Comparison of ENCODE assay signal across 34 cellular contexts in genomic region chr19:40241125-40241808, GRCh38. TPM values are rescaled to one million over a fixed set of nuclear protein-coding genes. Genes with fewer than 3 reads are reported as not detected.
A peak's percentile ranks its signal among the peaks of the same experiment; 100 is the strongest.
DNase-seq lines count a peak whose midpoint lies in the region; ATAC-seq, FAIRE-seq and TF ChIP-seq lines count a peak whose summit lies in the region.
"Had no signal": no experiment of that assay in that cellular context is flagged by ENCODE, and none has a peak within 500 bp of the region (broad histone marks: within the 10 kb centered on the region; RNA-seq: fewer than 3 reads in every experiment).

No MANE protein-coding gene starts in this region.

- no peak overlapping the region for H2BK120ac ChIP-seq in mesenchymal stem cell (ENCODE audit: low read depth, low read length)

- no TSS peak for BruUV-seq in endothelial cell of umbilical vein (replicated peaks; lab: Mats Ljungman, UMichigan)

- TF ChIP-seq CTCF in adrenal gland (IDR thresholded peaks at IDR 0.05) (no peak), endothelial cell of umbilical vein (IDR thresholded peaks at IDR 0.05; ENCODE audit: extremely low read depth in 1 of 2, insufficient read depth in 1 of 2, low read depth in 1 of 2, low read length in 2 of 2) (no peak), tibial nerve (IDR thresholded peaks at IDR 0.05) (no peak), GM20000 (IDR thresholded peaks at IDR 0.05; ENCODE audit: extremely low read depth, missing control alignments) (no peak)

- no peak overlapping the region for H3K4ac ChIP-seq in mesenchymal stem cell (ENCODE audit: low read depth in 1 of 2, low read length in 2 of 2)

- ATAC-seq in HG02623 (IDR thresholded peaks at IDR 0.05; ENCODE audit: unreplicated experiment): no peak
- ATAC-seq: activated CD4-positive, CD25-positive, alpha-beta regulatory T cell treated with anti-CD3 and anti-CD28 coated beads, Interleukin-2, amount 50 U/mL, for 24 hours; activated CD8-positive, alpha-beta memory T cell treated with anti-CD3 and anti-CD28 coated beads, Interleukin-2, amount 10 ng/mL, durations not matched to agents 7 days and 5 days; CD8-positive, alpha-beta T cell; effector memory CD8-positive, alpha-beta T cell; SK-N-SH treated with all-trans-retinoic acid at 6 μM for 48 hours had no signal

- H3K27ac ChIP-seq in adrenal gland (peak overlapping the region; percentile 27 to 98 (median 54)), endothelial cell of umbilical vein (ENCODE audit: insufficient read depth, low read depth, low read length) (peak overlapping the region; percentile 60), mesenchymal stem cell (ENCODE audit: low read length, poor library complexity, severe bottlenecking) (no peak overlapping the region), tibial nerve (peak overlapping the region in 3 of 4 donors; percentile 51 to 86 (median 85))
- H3K27ac ChIP-seq: HL-60, thoracic aorta had no signal

- H2BK15ac ChIP-seq in mesenchymal stem cell (ENCODE audit: low read depth, poor library complexity, severe bottlenecking): no peak overlapping the region

- no peak overlapping the region for H4K8ac ChIP-seq in mesenchymal stem cell (ENCODE audit: low read length)

- H3K4me2 ChIP-seq in endothelial cell of umbilical vein (ENCODE audit: insufficient read depth, low read length): no peak overlapping the region
- H3K4me2 ChIP-seq in mesenchymal stem cell (ENCODE audit: low read length, poor library complexity, severe bottlenecking): no peak overlapping the region

- H3K9ac ChIP-seq in endothelial cell of umbilical vein (replicated peaks; ENCODE audit: extremely low read depth, insufficient read depth, low read length): no peak overlapping the region
- H3K9ac ChIP-seq in mesenchymal stem cell (ENCODE audit: low read length): peak overlapping the region; percentile 63

- dilution Hi-C loops in endothelial cell of umbilical vein (cut with MboI; ENCODE audit: extremely low pct_ligation_motif_present, low sequenced_read_pairs): no loop called here

- WGBS in adrenal gland, 4 donors: 83 to 87% (median 84%) methylated on average over 12 of the region's 12 CpGs
- WGBS in mesenchymal stem cell: 100% methylated on average over 9 of the region's 12 CpGs
- 75 to 79% methylated on average over 12 of the region's 12 CpGs for WGBS in tibial nerve, 2 donors

- no peak overlapping the region for H3K14ac ChIP-seq in mesenchymal stem cell (ENCODE audit: low read length in 2 of 2)

- POLR2A ChIA-PET in endothelial cell of umbilical vein (lab: Charles Lee): interaction anchor here (0.6 kb wide), 1 partner anchor 21 kb away, joined by 4 read pairs; no protein-coding TSS in a partner anchor

- H2BK12ac ChIP-seq in mesenchymal stem cell (ENCODE audit: low read length in 2 of 2): no peak overlapping the region

- TF ChIP-seq POLR2A in adrenal gland (IDR thresholded peaks at IDR 0.05) (no peak), endothelial cell of umbilical vein (IDR thresholded peaks at IDR 0.05; ENCODE audit: low read depth, low read length) (no peak), tibial nerve (IDR thresholded peaks at IDR 0.05) (no peak)

- intact Hi-C loops in adrenal gland (cut with DNase I): no loop called here
- intact Hi-C loops in endothelial cell of umbilical vein (cut with micrococcal nuclease): no loop called here

- no peak overlapping the region for H3K18ac ChIP-seq in mesenchymal stem cell (ENCODE audit: low read depth in 1 of 2, low read length in 2 of 2)

- FAIRE-seq in endothelial cell of umbilical vein (lab: Jason Lieb, UNC): no peak

- H3K36me3 ChIP-seq in adrenal gland (replicated peaks in 1 of 2) (peaks cover 0 to 54% of the 10 kb centered on the region in 2 donors), endothelial cell of umbilical vein (ENCODE audit: control insufficient read depth in 2 of 2, extremely low read depth in 1 of 2, insufficient read depth in 2 of 2, low read length in 2 of 2) (peaks cover 4 to 29% of the 10 kb centered on the region in 2 experiments), mesenchymal stem cell (ENCODE audit: control insufficient read depth in 1 of 2, insufficient read depth in 2 of 2, low read depth in 1 of 2, low read length in 2 of 2) (peaks cover 55 to 62% of the 10 kb centered on the region in 2 experiments), tibial nerve (peaks cover 0 to 56% (median 28%) of the 10 kb centered on the region in 3 donors)
- H3K36me3 ChIP-seq: breast epithelium, ovary had no signal

- H3K4me3 ChIP-seq in adrenal gland (no peak overlapping the region), endothelial cell of umbilical vein (replicated peaks in 1 of 3; ENCODE audit: insufficient read depth in 1 of 3, low read depth in 1 of 3, low read length in 3 of 3) (no peak overlapping the region), mesenchymal stem cell (ENCODE audit: insufficient read depth in 1 of 2, low read depth in 1 of 2, low read length in 2 of 2) (no peak overlapping the region), tibial nerve (no peak overlapping the region)
- H3K4me3 ChIP-seq: coronary artery, ovary, thoracic aorta had no signal

- H2AFZ ChIP-seq in endothelial cell of umbilical vein (ENCODE audit: low read depth, low read length) (no peak overlapping the region), mesenchymal stem cell (ENCODE audit: low read depth, low read length) (no peak overlapping the region)

- H3K79me1 ChIP-seq in mesenchymal stem cell (replicated peaks; ENCODE audit: low read length, poor library complexity, severe bottlenecking): peaks cover 49% of the 10 kb centered on the region

- no peaks in the 10 kb centered on the region for H3K9me1 ChIP-seq in endothelial cell of umbilical vein (replicated peaks; ENCODE audit: control insufficient read depth, extremely low read depth, insufficient read depth, low read length)

- H2AK5ac ChIP-seq in mesenchymal stem cell (ENCODE audit: low read length, severe bottlenecking): no peak overlapping the region

- no peak overlapping the region for H3K23ac ChIP-seq in mesenchymal stem cell (ENCODE audit: low read length in 2 of 2)

- CTCF ChIA-PET in endothelial cell of umbilical vein (lab: Charles Lee): interaction anchor here (1.1 kb wide), 1 partner anchor 64 kb away, joined by 3 read pairs; no protein-coding TSS in a partner anchor

- H3K4me1 ChIP-seq in adrenal gland (replicated peaks in 1 of 2): peaks cover 16 to 24% of the 10 kb centered on the region in 2 donors
- H3K4me1 ChIP-seq in endothelial cell of umbilical vein (ENCODE audit: control insufficient read depth, extremely low read depth, insufficient read depth, low read length): peaks cover 16% of the 10 kb centered on the region
- H3K4me1 ChIP-seq in mesenchymal stem cell (ENCODE audit: control insufficient read depth, insufficient read depth, low read depth, low read length): peaks cover 11% of the 10 kb centered on the region
- H3K4me1 ChIP-seq in tibial nerve: peaks cover 4 to 68% (median 27%) of the 10 kb centered on the region in 4 donors
- H3K4me1 ChIP-seq: BE2C had no signal

- DNase-seq in adrenal gland: no peak
- no peak for DNase-seq in endothelial cell of umbilical vein (ENCODE audit: low read depth, low spot score)
- no peak for DNase-seq in mesenchymal stem cell
- DNase-seq in tibial nerve (ENCODE audit: low spot score in 2 of 2): no peak
- no peak for DNase-seq in GM20000 (ENCODE audit: low spot score)
- DNase-seq in GM19240 (ENCODE audit: insufficient read length, low spot score): no peak
- DNase-seq: activated CD4-positive, alpha-beta T cell treated with anti-CD3 and anti-CD28 coated beads, Interleukin-2, amount 50 U/mL, for 4 hours; activated CD8-positive, alpha-beta memory T cell treated with anti-CD3 and anti-CD28 coated beads, Interleukin-2, amount 10 ng/mL, durations not matched to agents 7 days and 5 days; activated naive CD4-positive, alpha-beta T cell treated with Interleukin-2 at 50 U/mL for 16 hours; activated T-cell treated with anti-CD3 and anti-CD28 coated beads, Interleukin-2, amount 50 U/mL, for 48 hours; BE2C; CD8-positive, alpha-beta T cell; effector memory CD8-positive, alpha-beta T cell; erythroblast; foreskin fibroblast; GOT3; KBM-7; NCI-H1092 treated with DMSO at 0.1 percent for 48 hours; NCI-H187 treated with DMSO at 0.1 percent for 48 hours; NCI-H524 treated with DMSO at 0.1 percent for 48 hours; stimulated activated naive CD4-positive, alpha-beta T cell treated with Interleukin-2 at 50 U/mL for 16 hours; T-helper 2 cell had no signal

- H3K27me3 ChIP-seq in adrenal gland (no peaks in the 10 kb centered on the region), endothelial cell of umbilical vein (ENCODE audit: control insufficient read depth in 2 of 2, insufficient read depth in 2 of 2, low read length in 2 of 2) (no peaks in the 10 kb centered on the region), mesenchymal stem cell (ENCODE audit: control insufficient read depth in 1 of 2, insufficient read depth in 1 of 2, low read length in 2 of 2) (no peaks in the 10 kb centered on the region), tibial nerve (no peaks in the 10 kb centered on the region)
- H3K27me3 ChIP-seq: BE2C, breast epithelium, ovary had no signal

- no peak overlapping the region for H4K91ac ChIP-seq in mesenchymal stem cell (ENCODE audit: low read length)

- no peaks in the 10 kb centered on the region for H4K20me1 ChIP-seq in endothelial cell of umbilical vein (replicated peaks; ENCODE audit: control insufficient read depth, extremely low read depth, insufficient read depth, low read length)

- H3K9me3 ChIP-seq in adrenal gland (replicated peaks in 1 of 3) (no peaks in the 10 kb centered on the region), endothelial cell of umbilical vein (replicated peaks; ENCODE audit: control insufficient read depth, insufficient read depth, low read length) (no peaks in the 10 kb centered on the region), mesenchymal stem cell (ENCODE audit: control insufficient read depth, low read length) (no peaks in the 10 kb centered on the region), tibial nerve (no peaks in the 10 kb centered on the region)
- H3K9me3 ChIP-seq: BE2C, breast epithelium, ovary, thoracic aorta had no signal

- no peak overlapping the region for H2BK5ac ChIP-seq in mesenchymal stem cell (ENCODE audit: low read depth, low read length, poor library complexity, severe bottlenecking)

- peaks cover 4% of the 10 kb centered on the region for H3K79me2 ChIP-seq in endothelial cell of umbilical vein (ENCODE audit: control insufficient read depth, insufficient read depth, low read length)

- no peak for TF ChIP-seq EP300 in tibial nerve (IDR thresholded peaks at IDR 0.05)

RNA-seq across cellular contexts. Expression of gene CCNP, which starts 14.8 kb away (rescaled TPM):
- total RNA-seq in adrenal gland (1 to 10 TPM in 4 of 8 donors, under 1 TPM in 1, not detected in 3; 0.27 to 3.0 (median 1.3) TPM), endothelial cell of umbilical vein (not detected in 2 replicates), tibial nerve (1 to 10 TPM in 1 of 4 donors, not detected in 3; 2.7 TPM)
- polyA plus RNA-seq in adrenal gland (1 to 10 TPM in 1 of 3 donors, under 1 TPM in 1, not detected in 1; 0.72 to 1.0 TPM), endothelial cell of umbilical vein (0.10 TPM in 1 of 2 replicates, not detected in the other)
- not detected in 2 replicates for polyA plus RNA-seq in endothelial cell of umbilical vein (2011; cell fraction: cytosol; rRNA removed)
- 0.41 and 0.42 TPM in 2 replicates for polyA plus RNA-seq in endothelial cell of umbilical vein (2011; cell fraction: nucleus; rRNA removed)
- not detected in 2 replicates for polyA plus RNA-seq in endothelial cell of umbilical vein (2012)
- polyA minus RNA-seq in endothelial cell of umbilical vein: 0.15 TPM in 1 of 2 replicates, not detected in the other
- not detected for polyA minus RNA-seq in endothelial cell of umbilical vein (2011; cell fraction: cytosol; rRNA and poly(A)+ RNA removed)
- polyA minus RNA-seq in endothelial cell of umbilical vein (2011; cell fraction: nucleus; rRNA and poly(A)+ RNA removed): not detected in 2 replicates
- 0.12 TPM for polyA plus RNA-seq in mesenchymal stem cell (2013, experiment 1 of 2)
- polyA plus RNA-seq in mesenchymal stem cell (2013, experiment 2 of 2): 0.05 TPM
- total RNA-seq: M059J, skeletal muscle tissue had no signal

RNA-seq across cellular contexts. Expression of gene TTC9B, which starts 23.1 kb away (rescaled TPM):
- total RNA-seq in adrenal gland (under 1 TPM in 1 of 8 donors, not detected in 7; 0.32 TPM), endothelial cell of umbilical vein (not detected in 2 replicates), tibial nerve (under 1 TPM in 1 of 4 donors, not detected in 3; 0.84 TPM)
- polyA plus RNA-seq in adrenal gland (under 1 TPM in 2 of 3 donors, not detected in 1; 0.51 to 0.56 TPM), endothelial cell of umbilical vein (not detected in 2 replicates)
- polyA plus RNA-seq in endothelial cell of umbilical vein (2011; cell fraction: cytosol; rRNA removed): not detected in 2 replicates
- polyA plus RNA-seq in endothelial cell of umbilical vein (2011; cell fraction: nucleus; rRNA removed): not detected in 2 replicates
- polyA plus RNA-seq in endothelial cell of umbilical vein (2012): 0.13 and 0.14 TPM in 2 replicates
- not detected in 2 replicates for polyA minus RNA-seq in endothelial cell of umbilical vein
- polyA minus RNA-seq in endothelial cell of umbilical vein (2011; cell fraction: cytosol; rRNA and poly(A)+ RNA removed): not detected
- polyA minus RNA-seq in endothelial cell of umbilical vein (2011; cell fraction: nucleus; rRNA and poly(A)+ RNA removed): not detected in 2 replicates
- polyA plus RNA-seq in mesenchymal stem cell (2013, experiment 1 of 2): not detected
- not detected for polyA plus RNA-seq in mesenchymal stem cell (2013, experiment 2 of 2)
- total RNA-seq: activated CD8-positive, alpha-beta memory T cell treated with anti-CD3 and anti-CD28 coated beads, Interleukin-2, amount 10 ng/mL, durations not matched to agents 7 days and 5 days; CD8-positive, alpha-beta T cell; kidney epithelial cell; M059J; mucosa of gallbladder; ovary; skeletal muscle tissue; thoracic aorta had no signal
- polyA plus RNA-seq: ovary had no signal

RNA-seq across cellular contexts. Expression of gene AKT2, which starts 43.9 kb away (rescaled TPM):
- total RNA-seq in adrenal gland: 100 to 1,000 TPM in 5 of 8 donors, 10 to 100 TPM in 3; 49.2 to 195 (median 128) TPM
- polyA plus RNA-seq in adrenal gland: 100 to 1,000 TPM in 2 of 3 donors, 10 to 100 TPM in 1; 72.9 to 123 (median 107) TPM
- 65.2 and 70.1 TPM in 2 replicates for total RNA-seq in endothelial cell of umbilical vein
- polyA plus RNA-seq in endothelial cell of umbilical vein: 69.8 and 88.6 TPM in 2 replicates
- 27.3 and 31.5 TPM in 2 replicates for polyA plus RNA-seq in endothelial cell of umbilical vein (2011; cell fraction: cytosol; rRNA removed)
- 314 and 324 TPM in 2 replicates for polyA plus RNA-seq in endothelial cell of umbilical vein (2011; cell fraction: nucleus; rRNA removed)
- polyA plus RNA-seq in endothelial cell of umbilical vein (2012): 38.7 and 50.2 TPM in 2 replicates
- polyA minus RNA-seq in endothelial cell of umbilical vein: 68.7 and 74.1 TPM in 2 replicates
- polyA minus RNA-seq in endothelial cell of umbilical vein (2011; cell fraction: cytosol; rRNA and poly(A)+ RNA removed): 70.6 TPM
- polyA minus RNA-seq in endothelial cell of umbilical vein (2011; cell fraction: nucleus; rRNA and poly(A)+ RNA removed): 78.0 and 82.8 TPM in 2 replicates
- polyA plus RNA-seq in mesenchymal stem cell (2013, experiment 1 of 2): 112 TPM
- 106 TPM for polyA plus RNA-seq in mesenchymal stem cell (2013, experiment 2 of 2)
- 100 to 1,000 TPM in 3 of 4 donors, 10 to 100 TPM in 1; 93.3 to 161 (median 121) TPM for total RNA-seq in tibial nerve

RNA-seq across cellular contexts. Expression of gene MAP3K10, which starts 50.0 kb away (rescaled TPM):
- total RNA-seq in adrenal gland: 10 to 100 TPM; 11.1 to 27.6 (median 18.2) TPM
- polyA plus RNA-seq in adrenal gland: 10 to 100 TPM in 2 of 3 donors, 1 to 10 TPM in 1; 2.4 to 78.3 (median 26.5) TPM
- 16.5 and 19.4 TPM in 2 replicates for total RNA-seq in endothelial cell of umbilical vein
- 6.3 and 7.7 TPM in 2 replicates for polyA plus RNA-seq in endothelial cell of umbilical vein
- 3.4 and 5.2 TPM in 2 replicates for polyA plus RNA-seq in endothelial cell of umbilical vein (2011; cell fraction: cytosol; rRNA removed)
- polyA plus RNA-seq in endothelial cell of umbilical vein (2011; cell fraction: nucleus; rRNA removed): 21.3 and 22.1 TPM in 2 replicates
- polyA plus RNA-seq in endothelial cell of umbilical vein (2012): 6.6 and 9.7 TPM in 2 replicates
- polyA minus RNA-seq in endothelial cell of umbilical vein: 7.1 and 7.5 TPM in 2 replicates
- 6.2 TPM for polyA minus RNA-seq in endothelial cell of umbilical vein (2011; cell fraction: cytosol; rRNA and poly(A)+ RNA removed)
- 11.0 and 17.9 TPM in 2 replicates for polyA minus RNA-seq in endothelial cell of umbilical vein (2011; cell fraction: nucleus; rRNA and poly(A)+ RNA removed)
- polyA plus RNA-seq in mesenchymal stem cell (2013, experiment 1 of 2): 5.2 TPM
- 4.8 TPM for polyA plus RNA-seq in mesenchymal stem cell (2013, experiment 2 of 2)
- 10 to 100 TPM; 12.7 to 24.6 (median 13.9) TPM for total RNA-seq in tibial nerve
